Comparison of ENCODE assay signal across 8 cellular contexts in genomic region chr6:166556871-166557322, GRCh38. TPM values are rescaled to one million over a fixed set of nuclear protein-coding genes. Genes with fewer than 3 reads are reported as not detected.
DNase-seq lines count a peak whose midpoint lies in the region; ATAC-seq and TF ChIP-seq lines count a peak whose summit lies in the region.

No MANE protein-coding gene starts in this region.

- H3K4me1 Mint-ChIP-seq in activated T-cell treated with anti-CD3 and anti-CD28 coated beads, Interleukin-2, amount 50 U/mL, for 4 hours (ENCODE audit: low read depth), result peaks cover 2% of the 10 kb centered on the region

- H4K20me1 ChIP-seq in osteoblast (ENCODE audit: insufficient read depth, low read length), result no peaks in the 10 kb centered on the region

- peaks cover 71% of the 10 kb centered on the region for H3K4me1 ChIP-seq in osteoblast (ENCODE audit: insufficient read depth, low read length)

- H3K4me3 Mint-ChIP-seq in activated T-cell treated with anti-CD3 and anti-CD28 coated beads, Interleukin-2, amount 50 U/mL, for 4 hours, result no peak overlapping the region

- H3K4me2 ChIP-seq in osteoblast (ENCODE audit: insufficient read depth, low read length), result peak overlapping the region; percentile 37

- H3K36me3 Mint-ChIP-seq in activated T-cell treated with anti-CD3 and anti-CD28 coated beads, Interleukin-2, amount 50 U/mL, for 4 hours (ENCODE audit: insufficient read depth), result peaks cover 9% of the 10 kb centered on the region

- H3K79me2 ChIP-seq in osteoblast (ENCODE audit: insufficient read depth, low read length), result peaks cover 60% of the 10 kb centered on the region

- peak overlapping the region; percentile 6 for H2AFZ ChIP-seq in osteoblast (ENCODE audit: low read length)

- H3K27ac ChIP-seq in osteoblast (ENCODE audit: low read depth, low read length), result peak overlapping the region; percentile 86

- H3K36me3 ChIP-seq in osteoblast (ENCODE audit: insufficient read depth, low read length), result no peaks in the 10 kb centered on the region

- TF ChIP-seq CTCF in osteoblast (IDR thresholded peaks at IDR 0.05; ENCODE audit: extremely low read depth, low read depth, low read length), result no peak

- no peak for ATAC-seq in activated T-cell treated with anti-CD3 and anti-CD28 coated beads, Interleukin-2, amount 50 U/mL, for 4 hours
- ATAC-seq in GM19351 (IDR thresholded peaks at IDR 0.05; ENCODE audit: unreplicated experiment), result no peak
- no peak for ATAC-seq in HG03354 (IDR thresholded peaks at IDR 0.05; ENCODE audit: poor library complexity, severe bottlenecking, unreplicated experiment)

- H3K4me3 ChIP-seq in osteoblast (ENCODE audit: insufficient read depth, low read length), result peak overlapping the region; percentile 47

- H3K9me3 ChIP-seq in osteoblast (ENCODE audit: low read depth, low read length), result no peaks in the 10 kb centered on the region

- DNase-seq in activated T-cell treated with anti-CD3 and anti-CD28 coated beads, Interleukin-2, amount 50 U/mL, for 48 hours, result peak; percentile 23
- DNase-seq in activated T-cell treated with anti-CD3 and anti-CD28 coated beads, Interleukin-2, amount 50 U/mL, for 4 hours, result no peak
- DNase-seq in SHP77 treated with DMSO at 0.1 percent for 48 hours (lab: John Stamatoyannopoulos, UW) (peak; percentile 75), fibroblast of peridontal ligament (ENCODE audit: extremely low read depth) (peak; percentile 83), osteoblast (ENCODE audit: insufficient read length, low spot score, missing footprints) (peak; percentile 96)
- no peak for DNase-seq in activated effector memory CD4-positive, alpha-beta T cell treated with anti-CD3 and anti-CD28 coated beads, Interleukin-2, amount 50 U/mL, for 16 hours

- peaks cover 14% of the 10 kb centered on the region for H3K9me3 Mint-ChIP-seq in activated T-cell treated with anti-CD3 and anti-CD28 coated beads, Interleukin-2, amount 50 U/mL, for 4 hours

- no peaks in the 10 kb centered on the region for H3K27me3 Mint-ChIP-seq in activated T-cell treated with anti-CD3 and anti-CD28 coated beads, Interleukin-2, amount 50 U/mL, for 4 hours (ENCODE audit: low read depth)

- H3K27me3 ChIP-seq in osteoblast (ENCODE audit: insufficient read depth, low read length), result no peaks in the 10 kb centered on the region

RNA-seq across cellular contexts. Expression of gene RAMACL, which starts 29.6 kb away (rescaled TPM):
- total RNA-seq in activated T-cell treated with anti-CD3 and anti-CD28 coated beads, Interleukin-2, amount 50 U/mL, for 4 hours, result 1 to 10 TPM in 1 of 3 donors, under 1 TPM in 1, not detected in 1; 0.15 to 4.6 TPM
- 3.3 and 4.1 TPM in 2 replicates for total RNA-seq in osteoblast

Comparison
In these comparisons a context has a peak if more than half of its experiments do, and no peak if none do; other contexts are left out.
1. DNase-seq: peak in activated T-cell treated with anti-CD3 and anti-CD28 coated beads, Interleukin-2, amount 50 U/mL, for 48 hours (2 of 2), SHP77 treated with DMSO at 0.1 percent for 48 hours (single experiment), fibroblast of peridontal ligament (single experiment) and osteoblast (single experiment); none in activated T-cell treated with anti-CD3 and anti-CD28 coated beads, Interleukin-2, amount 50 U/mL, for 4 hours (single experiment) and activated effector memory CD4-positive, alpha-beta T cell treated with anti-CD3 and anti-CD28 coated beads, Interleukin-2, amount 50 U/mL, for 16 hours (single experiment).